10 cellular contexts compared by ENCODE assay signal in the genomic region with DNA sequence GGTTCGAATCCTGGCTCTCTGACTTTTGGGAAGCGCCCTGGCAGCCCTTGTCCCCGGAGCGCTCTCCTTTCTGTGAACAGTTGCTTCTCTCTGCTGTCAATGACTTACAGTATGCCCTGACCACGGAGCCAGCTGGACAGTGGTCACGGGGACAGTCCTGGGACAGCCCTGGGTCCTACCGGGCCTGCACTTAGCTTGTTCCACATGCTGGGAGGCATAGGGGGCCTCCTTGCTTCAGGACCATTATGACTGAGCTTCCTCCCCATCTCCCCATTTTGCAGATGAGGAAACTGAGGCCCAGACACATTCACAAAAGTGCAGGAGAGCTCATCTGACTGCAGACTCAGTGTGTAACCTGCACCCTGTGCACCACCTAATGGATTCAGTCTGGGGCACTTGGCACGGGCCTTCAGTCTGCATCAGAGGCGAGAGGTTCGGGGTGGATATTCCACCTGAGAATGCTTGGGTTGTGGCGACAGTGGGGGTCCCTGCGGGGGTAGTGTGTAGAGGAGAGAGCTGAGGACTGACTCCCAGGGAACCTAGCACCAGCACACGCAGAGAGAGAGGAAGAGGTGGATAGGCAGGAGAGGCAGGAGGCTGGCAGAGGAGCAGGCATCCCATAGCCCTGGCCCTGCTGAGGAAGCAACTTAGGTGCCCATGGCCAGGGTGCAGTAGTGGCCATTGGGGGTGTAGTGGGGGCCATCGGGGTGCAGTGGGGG. TPM values are rescaled to one million over a fixed set of nuclear protein-coding genes. Genes with fewer than 3 reads are reported as not detected.
A peak's percentile ranks its signal among the peaks of the same experiment; 100 is the strongest.
DNase-seq lines count a peak whose midpoint lies in the region; ATAC-seq and TF ChIP-seq lines count a peak whose summit lies in the region.
"Had no signal": no experiment of that assay in that cellular context is flagged by ENCODE, and none has a peak within 500 bp of the region (broad histone marks: within the 10 kb centered on the region; RNA-seq: fewer than 3 reads in every experiment).

No MANE protein-coding gene starts in this region.

- H3K4me3 ChIP-seq in ACC112 (ENCODE audit: low read depth, low read length) (peak overlapping the region; percentile 94), esophagus muscularis mucosa (peak overlapping the region; percentile 73 to 97 (median 86)), neuron (ENCODE audit: low read length) (peak overlapping the region; percentile 62)

- TF ChIP-seq CTCF in RWPE1 (conservative IDR thresholded peaks at IDR 0.05; ENCODE audit: low read depth) (no peak), esophagus muscularis mucosa (IDR thresholded peaks at IDR 0.05) (no peak)

- peaks cover 58% of the 10 kb centered on the region for H3K79me2 ChIP-seq in ACC112 (ENCODE audit: control insufficient read depth, insufficient read depth, low read length, unreplicated experiment)

- TF ChIP-seq POLR2A in esophagus muscularis mucosa (IDR thresholded peaks at IDR 0.05; ENCODE audit: low read depth) = no peak

- intact Hi-C loops in esophagus muscularis mucosa (cut with DNase I) = loop anchor here (10.0 kb wide), 1 partner anchor 118 kb away; no protein-coding TSS in a partner anchor

- no peaks in the 10 kb centered on the region; the same call in 1 of the 2 replicates for H3K36me3 ChIP-seq in ACC112 (ENCODE audit: insufficient read depth, low read length)
- no peaks in the 10 kb centered on the region for H3K36me3 ChIP-seq in esophagus muscularis mucosa
- no peaks in the 10 kb centered on the region for H3K36me3 ChIP-seq in neuron (ENCODE audit: insufficient read depth, low read length)

- peaks cover 13% of the 10 kb centered on the region for H3K4me1 ChIP-seq in ACC112 (ENCODE audit: control insufficient read depth, insufficient read depth, low read length, unreplicated experiment)
- H3K4me1 ChIP-seq in esophagus muscularis mucosa = peaks cover 21 to 63% (median 46%) of the 10 kb centered on the region in 4 donors
- peaks cover 4% of the 10 kb centered on the region for H3K4me1 ChIP-seq in neuron (ENCODE audit: insufficient read depth, low read length)

- POLR2A ChIA-PET in RWPE1 (lab: Yijun Ruan, JAX; ENCODE audit: low non-redundant PET) = no interaction called here

- no peak for ATAC-seq in HG03139 (IDR thresholded peaks at IDR 0.05; ENCODE audit: unreplicated experiment)
- no peak for ATAC-seq in GM21526 (IDR thresholded peaks at IDR 0.05; ENCODE audit: low FRiP score, unreplicated experiment)

- H3K27ac ChIP-seq in ACC112 (ENCODE audit: low read depth, low read length) = no peak overlapping the region
- peak overlapping the region; percentile 71 for H3K27ac ChIP-seq in RWPE1
- H3K27ac ChIP-seq in esophagus muscularis mucosa (replicated peaks in 1 of 4) = peak overlapping the region; percentile 74 to 86 (median 83)

- no peak for TF ChIP-seq EP300 in esophagus muscularis mucosa (IDR thresholded peaks at IDR 0.05)

- DNase-seq in RWPE1 (ENCODE audit: low spot score) (no peak), esophagus muscularis mucosa (ENCODE audit: extremely low spot score) (no peak), AG08395 (ENCODE audit: low spot score) (no peak), NCI-H82 (lab: John Stamatoyannopoulos, UW) (no peak)
- DNase-seq: CD8-positive, alpha-beta memory T cell; MV-4-11 had no signal

- H2AFZ ChIP-seq in ACC112 (ENCODE audit: low read length, unreplicated experiment) = no peak overlapping the region
- H2AFZ ChIP-seq in neuron (ENCODE audit: low read depth, low read length) = no peak overlapping the region

- CTCF ChIA-PET in RWPE1 (lab: Yijun Ruan, JAX) = interaction anchor here (0.7 to 1.7 kb wide), 3 partner anchors 10 to 322 kb away, joined by 3 to 7 read pairs (median 4); no protein-coding TSS in a partner anchor

- H3K9me3 ChIP-seq in esophagus muscularis mucosa (no peaks in the 10 kb centered on the region), neuron (ENCODE audit: low read length) (no peaks in the 10 kb centered on the region)

- WGBS in esophagus muscularis mucosa = 86% methylated on average over 12 of the region's 14 CpGs

- H3K27me3 ChIP-seq in ACC112 (ENCODE audit: insufficient read depth, low read length) = no peaks in the 10 kb centered on the region
- H3K27me3 ChIP-seq in esophagus muscularis mucosa = no peaks in the 10 kb centered on the region
- no peaks in the 10 kb centered on the region for H3K27me3 ChIP-seq in neuron (ENCODE audit: insufficient read depth, low read length)

RNA-seq across cellular contexts. Expression of a gene that starts 1.6 kb away (rescaled TPM):
- total RNA-seq in esophagus muscularis mucosa = 10 to 100 TPM; 41.4 to 60.3 (median 55.3) TPM
